In genomic region chr2:19351499-19351898, GRCh38 we compare ENCODE assay signal across 12 cellular contexts. TPM values are rescaled to one million over a fixed set of nuclear protein-coding genes. Genes with fewer than 3 reads are reported as not detected.
DNase-seq lines count a peak whose midpoint lies in the region; ATAC-seq and TF ChIP-seq lines count a peak whose summit lies in the region.
"Had no signal": no experiment of that assay in that cellular context is flagged by ENCODE, and none has a peak within 500 bp of the region (broad histone marks: within the 10 kb centered on the region; RNA-seq: fewer than 3 reads in every experiment).

No MANE protein-coding gene starts in this region.

- H3K27me3 Mint-ChIP-seq in glutamatergic neuron (ENCODE audit: unreplicated experiment) (peaks cover 46% of the 10 kb centered on the region), endothelial cell (ENCODE audit: unreplicated experiment) (peaks cover 45% of the 10 kb centered on the region)

- H3K27ac ChIP-seq in RWPE1 = peak overlapping the region; percentile 20; the same call in 1 of the 2 replicates
- H3K27ac ChIP-seq in psoas muscle = no peak overlapping the region

- ATAC-seq in psoas muscle (no peak), HG02938 (IDR thresholded peaks at IDR 0.05; ENCODE audit: unreplicated experiment) (no peak), HG03097 (IDR thresholded peaks at IDR 0.05; ENCODE audit: low FRiP score, unreplicated experiment) (no peak)

- CTCF ChIA-PET in RWPE1 (lab: Yijun Ruan, JAX) = no interaction called here

- H3K27ac Mint-ChIP-seq in glutamatergic neuron (ENCODE audit: unreplicated experiment) (no peak overlapping the region), endothelial cell (ENCODE audit: unreplicated experiment) (no peak overlapping the region)

- peaks cover 9% of the 10 kb centered on the region for H3K9me3 Mint-ChIP-seq in glutamatergic neuron (ENCODE audit: unreplicated experiment)
- no peaks in the 10 kb centered on the region for H3K9me3 Mint-ChIP-seq in endothelial cell (ENCODE audit: unreplicated experiment)

- H3K4me1 Mint-ChIP-seq in glutamatergic neuron (ENCODE audit: low read depth, unreplicated experiment) (peaks cover 8% of the 10 kb centered on the region), endothelial cell (ENCODE audit: unreplicated experiment) (peaks cover 17% of the 10 kb centered on the region)

- no peaks in the 10 kb centered on the region for H3K27me3 ChIP-seq in psoas muscle (ENCODE audit: insufficient read depth in 3 of 3, low read length in 2 of 3)

- H3K4me3 Mint-ChIP-seq in glutamatergic neuron (ENCODE audit: unreplicated experiment) (peak overlapping the region; percentile 88), endothelial cell (ENCODE audit: unreplicated experiment) (no peak overlapping the region)

- H3K36me3 Mint-ChIP-seq in glutamatergic neuron (ENCODE audit: unreplicated experiment) = no peaks in the 10 kb centered on the region
- H3K36me3 Mint-ChIP-seq in endothelial cell (ENCODE audit: low read depth, unreplicated experiment) = no peaks in the 10 kb centered on the region

- POLR2A ChIA-PET in RWPE1 (lab: Yijun Ruan, JAX; ENCODE audit: low non-redundant PET) = no interaction called here

- H3K4me1 ChIP-seq in ES-I3 (ENCODE audit: insufficient read depth, low read length) (peaks cover under 1% of the 10 kb centered on the region; the same call in 1 of the 2 replicates), psoas muscle (peaks cover 8% of the 10 kb centered on the region)

- H3K4me3 ChIP-seq in psoas muscle = peak overlapping the region; percentile 22

- WGBS in psoas muscle, 3 donors = 61 to 69% (median 61%) methylated on average over 20 to 23 of the region's 23 CpGs

- no peaks in the 10 kb centered on the region for H3K9me3 ChIP-seq in ES-I3 (ENCODE audit: control insufficient read depth, insufficient read depth, low read length)
- no peaks in the 10 kb centered on the region for H3K9me3 ChIP-seq in psoas muscle

- H3K36me3 ChIP-seq in ES-I3 (ENCODE audit: insufficient read depth, low read length) = no peaks in the 10 kb centered on the region
- peaks cover 0 to 10% of the 10 kb centered on the region in 2 donors for H3K36me3 ChIP-seq in psoas muscle (ENCODE audit: insufficient read depth in 1 of 2, low read depth in 1 of 2)

- H3K9ac ChIP-seq in ES-I3 (ENCODE audit: low read depth, low read length) = peak overlapping the region; percentile 48; the same call in 1 of the 2 replicates

- DNase-seq in RWPE1 (ENCODE audit: low spot score) = no peak
- DNase-seq in glutamatergic neuron = peak; percentile 33
- no peak for DNase-seq in psoas muscle
- no peak for DNase-seq in endothelial cell (ENCODE audit: low spot score)
- DNase-seq: activated CD4-positive, alpha-beta T cell treated with anti-CD3 and anti-CD28 coated beads, Interleukin-2, amount 50 U/mL, for 4 hours; activated gamma-delta T cell; cerebellar nuclear complex; NCI-H1092; T-helper 1 cell had no signal

- intact Hi-C loops in psoas muscle (cut with DNase I) = loop anchor here (5.0 to 10.0 kb wide), 4 partner anchors 506 to 827 kb away; no protein-coding TSS in a partner anchor

- TF ChIP-seq CTCF in RWPE1 (conservative IDR thresholded peaks at IDR 0.05; ENCODE audit: low read depth) = no peak
- TF ChIP-seq CTCF in glutamatergic neuron (IDR thresholded peaks at IDR 0.05; ENCODE audit: partially characterized antibody, unreplicated experiment) = no peak
- no peak for TF ChIP-seq CTCF in psoas muscle (IDR thresholded peaks at IDR 0.05)
- no peak for TF ChIP-seq CTCF in endothelial cell (IDR thresholded peaks at IDR 0.05; ENCODE audit: unreplicated experiment)

RNA-seq across cellular contexts. Expression of gene OSR1, which starts 6.9 kb away (rescaled TPM):
- total RNA-seq in glutamatergic neuron (ENCODE audit: unreplicated experiment) (0.42 TPM), psoas muscle (1 to 10 TPM; 2.0 to 6.7 (median 3.3) TPM), endothelial cell (ENCODE audit: unreplicated experiment) (0.26 TPM)
- polyA plus RNA-seq in psoas muscle = 1 to 10 TPM; 1.1 to 3.3 (median 1.3) TPM
